ENCODE assay signal across 28 cellular contexts in the genomic region with DNA sequence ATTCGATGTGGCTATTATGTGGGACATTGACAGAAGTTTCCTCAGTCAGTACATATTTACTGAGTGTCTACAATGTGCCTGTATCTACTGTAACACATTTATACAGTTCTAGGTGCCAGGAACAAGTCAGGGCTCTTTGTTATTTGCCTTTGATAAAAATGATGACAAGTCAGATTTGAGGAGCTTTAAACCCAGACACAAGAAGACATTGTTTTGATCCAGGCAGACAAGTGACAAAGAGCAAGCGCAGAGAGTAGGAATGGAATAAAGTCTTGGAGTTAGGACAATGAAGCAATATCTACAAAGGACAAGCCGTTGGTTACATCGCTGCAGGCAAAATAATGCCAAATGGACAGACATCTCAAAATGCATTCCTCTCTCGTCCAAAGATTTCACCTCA.
DNase-seq lines count a peak whose midpoint lies in the region; TF ChIP-seq lines count a peak whose summit lies in the region.
"Had no signal": no experiment of that assay in that cellular context is flagged by ENCODE, and none has a peak within 500 bp of the region (broad histone marks: within the 10 kb centered on the region; RNA-seq: fewer than 3 reads in every experiment).

No MANE protein-coding gene starts in this region.

- POLR2A ChIA-PET in MCF 10A (lab: Yijun Ruan, JAX) = interaction anchor here (1.1 kb wide), 1 partner anchor 11 kb away, joined by 3 read pairs; no protein-coding TSS in a partner anchor

- H3K4me3 Mint-ChIP-seq in MCF 10A (ENCODE audit: unreplicated experiment) = no peak overlapping the region
- H3K4me3 Mint-ChIP-seq: activated CD4-positive, alpha-beta T cell treated with anti-CD3 and anti-CD28 coated beads, Interleukin-2, amount 10 ng/mL, durations not matched to agents 7 days and 5 days; activated naive CD4-positive, alpha-beta T cell treated with anti-CD3 and anti-CD28 coated beads, Interleukin-2, amount 50 U/mL, for 24 hours; CD4-positive, alpha-beta T cell; neural progenitor cell had no signal

- dilution Hi-C loops in mammary epithelial cell (cut with HindIII; ENCODE audit: low sequenced_read_pairs) = no loop called here

- H3K4me2 ChIP-seq in mammary epithelial cell (ENCODE audit: insufficient read depth, low read depth, low read length) (no peak overlapping the region), neural cell (ENCODE audit: low read length) (peak overlapping the region; percentile 37)
- H3K4me2 ChIP-seq: neural progenitor cell had no signal

- peaks cover 10% of the 10 kb centered on the region for H3K4me1 Mint-ChIP-seq in MCF 10A (ENCODE audit: insufficient read depth, unreplicated experiment)
- H3K4me1 Mint-ChIP-seq: neural progenitor cell had no signal

- 25% methylated on average over 5 of the region's 5 CpGs for WGBS in mammary epithelial cell (ENCODE audit: low coverage, missing lambda C conversion rate)
- WGBS in transverse colon (ENCODE audit: low coverage in 1 of 2), 2 donors = 83 to 94% methylated on average over 4 to 5 of the region's 5 CpGs
- 56 to 66% methylated on average over 5 of the region's 5 CpGs for WGBS in esophagus squamous epithelium, 2 donors

- no peaks in the 10 kb centered on the region for H3K36me3 ChIP-seq in mammary epithelial cell (ENCODE audit: insufficient read depth, low read length)
- H3K36me3 ChIP-seq in neural cell (ENCODE audit: insufficient read depth, low read length) = no peaks in the 10 kb centered on the region
- H3K36me3 ChIP-seq in tibial artery = no peaks in the 10 kb centered on the region
- no peaks in the 10 kb centered on the region for H3K36me3 ChIP-seq in transverse colon
- H3K36me3 ChIP-seq in esophagus squamous epithelium = no peaks in the 10 kb centered on the region
- H3K36me3 ChIP-seq: brain microvascular endothelial cell, neural progenitor cell, upper lobe of left lung had no signal

- TF ChIP-seq POLR2A in transverse colon (IDR thresholded peaks at IDR 0.05) (no peak), esophagus squamous epithelium (IDR thresholded peaks at IDR 0.05) (no peak)

- H3K9ac ChIP-seq in mammary epithelial cell (ENCODE audit: insufficient read depth, low read length) (no peak overlapping the region), neural cell (ENCODE audit: low read length) (no peak overlapping the region)
- H3K9ac ChIP-seq: neural progenitor cell had no signal

- no peaks in the 10 kb centered on the region for H3K27me3 ChIP-seq in mammary epithelial cell (ENCODE audit: insufficient read depth, low read length)
- H3K27me3 ChIP-seq in neural cell (ENCODE audit: insufficient read depth, low read depth, low read length) = no peaks in the 10 kb centered on the region
- no peaks in the 10 kb centered on the region for H3K27me3 ChIP-seq in tibial artery
- H3K27me3 ChIP-seq in transverse colon = no peaks in the 10 kb centered on the region
- H3K27me3 ChIP-seq in esophagus squamous epithelium = no peaks in the 10 kb centered on the region
- H3K27me3 ChIP-seq: brain microvascular endothelial cell, neural progenitor cell, upper lobe of left lung had no signal

- H2AFZ ChIP-seq in mammary epithelial cell (ENCODE audit: low read depth, low read length) (peak overlapping the region; percentile 51), neural cell (ENCODE audit: low read depth, low read length) (no peak overlapping the region)
- H2AFZ ChIP-seq: neural progenitor cell had no signal

- H3F3A ChIP-seq in neural cell (ENCODE audit: insufficient read depth, low read length, poor library complexity, severe bottlenecking) = no peaks in the 10 kb centered on the region

- peaks cover 20% of the 10 kb centered on the region for H3K4me1 ChIP-seq in mammary epithelial cell (ENCODE audit: insufficient read depth, low read length)
- peaks cover 0 to 29% (median 0%) of the 10 kb centered on the region in 4 donors for H3K4me1 ChIP-seq in tibial artery
- H3K4me1 ChIP-seq in transverse colon = no peaks in the 10 kb centered on the region
- H3K4me1 ChIP-seq in esophagus squamous epithelium = peaks cover 0 to 21% (median 0%) of the 10 kb centered on the region in 3 donors
- H3K4me1 ChIP-seq: neural progenitor cell, upper lobe of left lung had no signal

- H3K27me3 Mint-ChIP-seq in MCF 10A (ENCODE audit: insufficient read depth, unreplicated experiment) = no peaks in the 10 kb centered on the region
- H3K27me3 Mint-ChIP-seq: activated naive CD4-positive, alpha-beta T cell treated with anti-CD3 and anti-CD28 coated beads, Interleukin-2, amount 50 U/mL, for 24 hours; CD4-positive, alpha-beta T cell; progenitor cell of endocrine pancreas had no signal

- H3K4me3 ChIP-seq in mammary epithelial cell (replicated peaks in 1 of 3; ENCODE audit: insufficient read depth in 1 of 3, low read depth in 2 of 3, low read length in 3 of 3) (no peak overlapping the region), neural cell (ENCODE audit: low read length) (peak overlapping the region; percentile 1), tibial artery (no peak overlapping the region), transverse colon (no peak overlapping the region), esophagus squamous epithelium (no peak overlapping the region)
- H3K4me3 ChIP-seq: neural progenitor cell, upper lobe of left lung had no signal

- H3K9me3 Mint-ChIP-seq in MCF 10A (ENCODE audit: unreplicated experiment) = no peaks in the 10 kb centered on the region
- H3K9me3 Mint-ChIP-seq: activated CD4-positive, alpha-beta T cell treated with anti-CD3 and anti-CD28 coated beads, Interleukin-2, amount 10 ng/mL, durations not matched to agents 7 days and 5 days; activated naive CD4-positive, alpha-beta T cell treated with anti-CD3 and anti-CD28 coated beads, Interleukin-2, amount 50 U/mL, for 24 hours; CD4-positive, alpha-beta T cell; neural progenitor cell had no signal

- TF ChIP-seq CTCF in mammary epithelial cell (conservative IDR thresholded peaks at IDR 0.05 in 1 of 2, IDR thresholded peaks at IDR 0.05 in 1 of 2; ENCODE audit: extremely low read depth in 1 of 2, insufficient read depth in 1 of 2, low read depth in 1 of 2, low read length in 2 of 2) (no peak), MCF 10A (IDR thresholded peaks at IDR 0.05; ENCODE audit: unreplicated experiment) (no peak), neural cell (IDR thresholded peaks at IDR 0.05; ENCODE audit: poor library complexity, severe bottlenecking) (no peak), tibial artery (IDR thresholded peaks at IDR 0.05) (no peak), transverse colon (IDR thresholded peaks at IDR 0.05) (no peak), esophagus squamous epithelium (IDR thresholded peaks at IDR 0.05) (no peak)

- H3K79me2 ChIP-seq in mammary epithelial cell (ENCODE audit: insufficient read depth, low read length) (no peaks in the 10 kb centered on the region), neural cell (replicated peaks; ENCODE audit: insufficient read depth, low read length) (no peaks in the 10 kb centered on the region)

- CTCF ChIA-PET in mammary epithelial cell (lab: Charles Lee; ENCODE audit: low non-redundant PET) (no interaction called here), MCF 10A (lab: Yijun Ruan, JAX) (interaction anchor here (1.4 to 2.8 kb wide), 2 partner anchors 8 to 235 kb away, joined by 3 to 13 read pairs; no protein-coding TSS in a partner anchor)

- BruUV-seq in mammary epithelial cell (replicated peaks; lab: Mats Ljungman, UMichigan) (no TSS peak), MCF 10A (replicated peaks; lab: Mats Ljungman, UMichigan) (no TSS peak)

- TF ChIP-seq RAD21 in neural cell (conservative IDR thresholded peaks at IDR 0.05) = peak; percentile 18

- DNase-seq in mammary epithelial cell (no peak), MCF 10A (ENCODE audit: unreplicated experiment) (no peak), caudate nucleus (lab: John Stamatoyannopoulos, UW) (peak in 5 of 61 donors; percentile 3 to 31 (median 15)), tibial artery (no peak), transverse colon (no peak), NCI-H1105 treated with DMSO at 0.1 percent for 48 hours (lab: John Stamatoyannopoulos, UW) (no peak), esophagus squamous epithelium (lab: John Stamatoyannopoulos, UW) (no peak)
- DNase-seq: activated CD4-positive, alpha-beta T cell treated with anti-CD3 and anti-CD28 coated beads, Interleukin-2, amount 10 ng/mL, durations not matched to agents 7 days and 5 days; AML-193; amniotic stem cell; brain microvascular endothelial cell; CD4-positive, alpha-beta T cell; immature natural killer cell; KG1; mesenchymal stem cell; NCI-H1417; NCI-H2081; NCI-H2227 treated with DMSO at 0.1 percent for 48 hours; NCI-H526; NK-92 treated with Interleukin-12 subunit alpha and Interleukin-12 subunit beta, amount 100 ng/mL, for 24 hours; PC-3; SHP77; stimulated activated CD4-positive, alpha-beta T cell treated with anti-CD3 and anti-CD28 coated beads, Interleukin-4, amount 100 ng/mL, for 1 hour; upper lobe of left lung had no signal

- H3K9me3 ChIP-seq in mammary epithelial cell (replicated peaks; ENCODE audit: insufficient read depth, low read length) (peaks cover 4% of the 10 kb centered on the region), neural cell (ENCODE audit: low read length) (no peaks in the 10 kb centered on the region), tibial artery (no peaks in the 10 kb centered on the region), transverse colon (no peaks in the 10 kb centered on the region), esophagus squamous epithelium (no peaks in the 10 kb centered on the region)
- H3K9me3 ChIP-seq: upper lobe of left lung had no signal

- H4K20me1 ChIP-seq in mammary epithelial cell (ENCODE audit: insufficient read depth, low read length) = no peaks in the 10 kb centered on the region
- no peaks in the 10 kb centered on the region for H4K20me1 ChIP-seq in neural cell (ENCODE audit: insufficient read depth)

- in situ Hi-C loops in mammary epithelial cell (cut with MboI; ENCODE audit: low sequenced_read_pairs in 2 of 2) (no loop called here), transverse colon (cut with MboI; ENCODE audit: low pct_ligation_motif_present in 1 of 4, low pct_unique_long_range_greater_than_20kb in 1 of 4, low sequenced_read_pairs in 3 of 4) (loop anchor here in 2 of 4 donors (5.0 to 25.0 kb wide), 2 partner anchors 235 to 240 kb away; no protein-coding TSS in a partner anchor)

- H3K36me3 Mint-ChIP-seq in MCF 10A (ENCODE audit: insufficient read depth, unreplicated experiment) = no peaks in the 10 kb centered on the region
- H3K36me3 Mint-ChIP-seq: activated naive CD4-positive, alpha-beta T cell treated with anti-CD3 and anti-CD28 coated beads, Interleukin-2, amount 50 U/mL, for 24 hours; immature natural killer cell; neural progenitor cell had no signal

- H3K27ac Mint-ChIP-seq in MCF 10A (ENCODE audit: low read depth, unreplicated experiment) = no peak overlapping the region
- H3K27ac Mint-ChIP-seq: activated CD4-positive, alpha-beta T cell treated with anti-CD3 and anti-CD28 coated beads, Interleukin-2, amount 10 ng/mL, durations not matched to agents 7 days and 5 days; activated naive CD4-positive, alpha-beta T cell treated with anti-CD3 and anti-CD28 coated beads, Interleukin-2, amount 50 U/mL, for 24 hours; CD4-positive, alpha-beta T cell; neural progenitor cell; progenitor cell of endocrine pancreas had no signal

- no peaks in the 10 kb centered on the region for H3K9me2 ChIP-seq in neural cell (ENCODE audit: insufficient read depth, low read length)

- intact Hi-C loops in mammary epithelial cell (cut with micrococcal nuclease) = no loop called here
- intact Hi-C loops in MCF 10A (cut with micrococcal nuclease) = no loop called here
- intact Hi-C loops in tibial artery (cut with DNase I; ENCODE audit: low total_unique reads) = no loop called here
- intact Hi-C loops in transverse colon (cut with DNase I; ENCODE audit: low total_unique reads) = no loop called here
- intact Hi-C loops in esophagus squamous epithelium (cut with DNase I) = no loop called here

- TF ChIP-seq EP300 in neural cell (conservative IDR thresholded peaks at IDR 0.05; ENCODE audit: poor library complexity, severe bottlenecking) (peak; percentile 89), transverse colon (IDR thresholded peaks at IDR 0.05; ENCODE audit: low read depth) (no peak)

- H3K27ac ChIP-seq in mammary epithelial cell (ENCODE audit: insufficient read depth, low read depth, low read length) (no peak overlapping the region), caudate nucleus (ENCODE audit: low read depth, low read length) (peak overlapping the region; percentile 31), neural cell (ENCODE audit: low read length) (peak overlapping the region; percentile 8), tibial artery (peak overlapping the region; percentile 22 to 63), transverse colon (no peak overlapping the region), esophagus squamous epithelium (no peak overlapping the region)
- H3K27ac ChIP-seq: neural progenitor cell, upper lobe of left lung had no signal

Comparison
In these comparisons a context has a peak if more than half of its experiments do, and no peak if none do; other contexts are left out.
1. H3K27ac ChIP-seq: peak in caudate nucleus (single experiment), neural cell (single experiment) and tibial artery (2 of 2); none in mammary epithelial cell (single experiment), transverse colon (0 of 4) and esophagus squamous epithelium (0 of 4).